ENCODE assay signal across 8 cellular contexts in genomic region chr19:48290923-48291700, GRCh38. TPM values are rescaled to one million over a fixed set of nuclear protein-coding genes. Genes with fewer than 3 reads are reported as not detected.
DNase-seq lines count a peak whose midpoint lies in the region; ATAC-seq and TF ChIP-seq lines count a peak whose summit lies in the region.

No MANE protein-coding gene starts in this region.

- H4K20me1 ChIP-seq in PC-3 (ENCODE audit: low read length) (no peaks in the 10 kb centered on the region), fibroblast of lung (ENCODE audit: control insufficient read depth, extremely low read depth, insufficient read depth, low read length) (no peaks in the 10 kb centered on the region)

- intact Hi-C loops in CD4-positive, alpha-beta T cell (cut with DNase I, micrococcal nuclease): loop anchor here (1.0 to 2.0 kb wide), 3 partner anchors 24 to 328 kb away; no protein-coding TSS in a partner anchor
- intact Hi-C loops in PC-3 (cut with micrococcal nuclease): loop anchor here (1.0 kb wide), 2 partner anchors 20 to 24 kb away; no protein-coding TSS in a partner anchor
- intact Hi-C loops in activated T-helper 1 cell treated with anti-CD3 and anti-CD28 coated beads, Interleukin-12 subunit alpha, Interleukin-12 subunit beta, Interleukin-2, Interleukin-4 antibody, amounts not matched to agents 30 ng/mL and 10 ng/mL and 1 ng/mL, durations not matched to agents 14 hours and 24 hours and 36 hours (cut with micrococcal nuclease): loop anchor here (1.0 kb wide), 2 partner anchors 20 to 24 kb away; no protein-coding TSS in a partner anchor

- no TSS peak for BruUV-seq in PC-3 (replicated peaks; lab: Mats Ljungman, UMichigan)

- peak overlapping the region; percentile 63 for H3K4me3 ChIP-seq in PC-3 (ENCODE audit: low read length)
- peak overlapping the region; percentile 31 to 60 (median 55) for H3K4me3 ChIP-seq in fibroblast of lung (replicated peaks in 1 of 4; ENCODE audit: control extremely low read depth in 1 of 4, insufficient read depth in 1 of 4, low read depth in 3 of 4, low read length in 4 of 4)

- DNase-seq in CD4-positive, alpha-beta T cell: peak; percentile 24 to 75 (median 50)
- DNase-seq in HT1080 (ENCODE audit: low read depth) (peak; percentile 73), PC-3 (peak; percentile 78), fibroblast of lung (ENCODE audit: low read depth in 2 of 2) (peak; percentile 78 to 84), myocyte (ENCODE audit: low read depth) (peak; percentile 79)
- peak; percentile 43 for DNase-seq in activated T-helper 1 cell treated with anti-CD3 and anti-CD28 coated beads, Interleukin-12 subunit alpha, Interleukin-12 subunit beta, Interleukin-2, Interleukin-4 antibody, amounts not matched to agents 30 ng/mL and 10 ng/mL and 1 ng/mL, durations not matched to agents 14 hours and 24 hours and 36 hours (ENCODE audit: low spot score)
- DNase-seq in stimulated activated naive B cell treated with anti-CD40 and anti-IgM and Interleukin-4, amounts not matched to agents 10 μg/mL and 1 μg/mL and 100 μg/mL, for 72 hours: peak; percentile 20

- no peaks in the 10 kb centered on the region for H3K79me2 ChIP-seq in PC-3 (ENCODE audit: low read length)
- no peaks in the 10 kb centered on the region for H3K79me2 ChIP-seq in fibroblast of lung (ENCODE audit: control insufficient read depth, insufficient read depth, low read length)

- peaks cover 5% of the 10 kb centered on the region for H3K4me1 ChIP-seq in PC-3 (ENCODE audit: insufficient read depth, low read length)
- peaks cover 3% of the 10 kb centered on the region for H3K4me1 ChIP-seq in fibroblast of lung (ENCODE audit: control insufficient read depth, extremely low read depth, insufficient read depth, low read length)

- H3K27ac Mint-ChIP-seq in CD4-positive, alpha-beta T cell: no peak overlapping the region
- H3K27ac Mint-ChIP-seq in activated T-helper 1 cell treated with anti-CD3 and anti-CD28 coated beads, Interleukin-12 subunit alpha, Interleukin-12 subunit beta, Interleukin-2, Interleukin-4 antibody, amounts not matched to agents 30 ng/mL and 10 ng/mL and 1 ng/mL, durations not matched to agents 14 hours and 24 hours and 36 hours: no peak overlapping the region
- H3K27ac Mint-ChIP-seq in stimulated activated naive B cell treated with anti-CD40 and anti-IgM and Interleukin-4, amounts not matched to agents 10 μg/mL and 1 μg/mL and 100 μg/mL, for 72 hours: peak overlapping the region; percentile 73

- peak; percentile 61 for ATAC-seq in CD4-positive, alpha-beta T cell (ENCODE audit: poor library complexity)
- ATAC-seq in PC-3: peak; percentile 75
- peak; percentile 77 to 84 for ATAC-seq in stimulated activated naive B cell treated with anti-CD40 and anti-IgM and Interleukin-4, amounts not matched to agents 10 μg/mL and 1 μg/mL and 100 μg/mL, for 72 hours (replicated peaks)
- no peak for ATAC-seq in HG03442 (IDR thresholded peaks at IDR 0.05; ENCODE audit: unreplicated experiment)

- H3K9me3 ChIP-seq in CD4-positive, alpha-beta T cell (ENCODE audit: control insufficient read depth, low read length): peaks cover 5% of the 10 kb centered on the region
- no peaks in the 10 kb centered on the region for H3K9me3 ChIP-seq in PC-3 (ENCODE audit: low read length)
- no peaks in the 10 kb centered on the region for H3K9me3 ChIP-seq in fibroblast of lung (ENCODE audit: control insufficient read depth, insufficient read depth, low read depth, low read length)

- H3K4me2 ChIP-seq in PC-3 (ENCODE audit: low read length) (peak overlapping the region; percentile 90), fibroblast of lung (ENCODE audit: extremely low read depth, insufficient read depth, low read length) (peak overlapping the region; percentile 95)

- no peaks in the 10 kb centered on the region for H3K36me3 Mint-ChIP-seq in CD4-positive, alpha-beta T cell (ENCODE audit: low read depth)
- H3K36me3 Mint-ChIP-seq in activated T-helper 1 cell treated with anti-CD3 and anti-CD28 coated beads, Interleukin-12 subunit alpha, Interleukin-12 subunit beta, Interleukin-2, Interleukin-4 antibody, amounts not matched to agents 30 ng/mL and 10 ng/mL and 1 ng/mL, durations not matched to agents 14 hours and 24 hours and 36 hours (ENCODE audit: low read depth): no peaks in the 10 kb centered on the region
- H3K36me3 Mint-ChIP-seq in stimulated activated naive B cell treated with anti-CD40 and anti-IgM and Interleukin-4, amounts not matched to agents 10 μg/mL and 1 μg/mL and 100 μg/mL, for 72 hours: peaks cover 6 to 8% of the 10 kb centered on the region in 2 donors

- H3K9me3 Mint-ChIP-seq in CD4-positive, alpha-beta T cell: peaks cover 4% of the 10 kb centered on the region
- no peaks in the 10 kb centered on the region for H3K9me3 Mint-ChIP-seq in activated T-helper 1 cell treated with anti-CD3 and anti-CD28 coated beads, Interleukin-12 subunit alpha, Interleukin-12 subunit beta, Interleukin-2, Interleukin-4 antibody, amounts not matched to agents 30 ng/mL and 10 ng/mL and 1 ng/mL, durations not matched to agents 14 hours and 24 hours and 36 hours
- H3K9me3 Mint-ChIP-seq in stimulated activated naive B cell treated with anti-CD40 and anti-IgM and Interleukin-4, amounts not matched to agents 10 μg/mL and 1 μg/mL and 100 μg/mL, for 72 hours: peaks cover 0 to 4% of the 10 kb centered on the region in 2 donors

- no peaks in the 10 kb centered on the region for H3F3A ChIP-seq in PC-3 (ENCODE audit: low read length, unreplicated experiment)

- H3K4me3 Mint-ChIP-seq in CD4-positive, alpha-beta T cell: peak overlapping the region; percentile 76
- H3K4me3 Mint-ChIP-seq in activated T-helper 1 cell treated with anti-CD3 and anti-CD28 coated beads, Interleukin-12 subunit alpha, Interleukin-12 subunit beta, Interleukin-2, Interleukin-4 antibody, amounts not matched to agents 30 ng/mL and 10 ng/mL and 1 ng/mL, durations not matched to agents 14 hours and 24 hours and 36 hours: peak overlapping the region; percentile 64
- H3K4me3 Mint-ChIP-seq in stimulated activated naive B cell treated with anti-CD40 and anti-IgM and Interleukin-4, amounts not matched to agents 10 μg/mL and 1 μg/mL and 100 μg/mL, for 72 hours: peak overlapping the region; percentile 80 to 84

- H2AFZ ChIP-seq in PC-3 (ENCODE audit: low read length) (peak overlapping the region; percentile 90), fibroblast of lung (ENCODE audit: low read length) (peak overlapping the region; percentile 53)

- H3K27me3 ChIP-seq in CD4-positive, alpha-beta T cell (ENCODE audit: control insufficient read depth, insufficient read depth, low read length): no peaks in the 10 kb centered on the region
- no peaks in the 10 kb centered on the region for H3K27me3 ChIP-seq in PC-3 (ENCODE audit: low read length)
- no peaks in the 10 kb centered on the region for H3K27me3 ChIP-seq in fibroblast of lung (ENCODE audit: control insufficient read depth, insufficient read depth, low read length)

- H3K9ac ChIP-seq in PC-3 (ENCODE audit: low read length) (no peak overlapping the region), fibroblast of lung (ENCODE audit: insufficient read depth, low read length) (peak overlapping the region; percentile 31)

- H3K27ac ChIP-seq in CD4-positive, alpha-beta T cell (ENCODE audit: low read depth, low read length): no peak overlapping the region
- H3K27ac ChIP-seq in PC-3 (ENCODE audit: low read length) (no peak overlapping the region), fibroblast of lung (ENCODE audit: insufficient read depth, low read length) (no peak overlapping the region)

- no peaks in the 10 kb centered on the region for H3K4me1 Mint-ChIP-seq in CD4-positive, alpha-beta T cell (ENCODE audit: low read depth)
- H3K4me1 Mint-ChIP-seq in activated T-helper 1 cell treated with anti-CD3 and anti-CD28 coated beads, Interleukin-12 subunit alpha, Interleukin-12 subunit beta, Interleukin-2, Interleukin-4 antibody, amounts not matched to agents 30 ng/mL and 10 ng/mL and 1 ng/mL, durations not matched to agents 14 hours and 24 hours and 36 hours (ENCODE audit: low read depth): peaks cover 7% of the 10 kb centered on the region
- H3K4me1 Mint-ChIP-seq in stimulated activated naive B cell treated with anti-CD40 and anti-IgM and Interleukin-4, amounts not matched to agents 10 μg/mL and 1 μg/mL and 100 μg/mL, for 72 hours: peaks cover 7 to 10% of the 10 kb centered on the region in 2 donors

- no peaks in the 10 kb centered on the region; the same call in 1 of the 2 replicates for H3K36me3 ChIP-seq in PC-3 (ENCODE audit: low read depth, low read length)
- H3K36me3 ChIP-seq in fibroblast of lung (ENCODE audit: control insufficient read depth, insufficient read depth, low read length): no peaks in the 10 kb centered on the region

- POLR2A ChIA-PET in CD4-positive, alpha-beta T cell (lab: Charles Lee): interaction anchor here (1.2 kb wide), 1 partner anchor 43 kb away, joined by 5 read pairs; no protein-coding TSS in a partner anchor
- POLR2A ChIA-PET in PC-3 (lab: Charles Lee; ENCODE audit: unreplicated experiment): no interaction called here

- H3K9me2 ChIP-seq in PC-3 (replicated peaks; ENCODE audit: low read length): no peaks in the 10 kb centered on the region

- H3K27me3 Mint-ChIP-seq in CD4-positive, alpha-beta T cell: peaks cover 12% of the 10 kb centered on the region
- peaks cover 12% of the 10 kb centered on the region for H3K27me3 Mint-ChIP-seq in activated T-helper 1 cell treated with anti-CD3 and anti-CD28 coated beads, Interleukin-12 subunit alpha, Interleukin-12 subunit beta, Interleukin-2, Interleukin-4 antibody, amounts not matched to agents 30 ng/mL and 10 ng/mL and 1 ng/mL, durations not matched to agents 14 hours and 24 hours and 36 hours (ENCODE audit: insufficient read depth)
- peaks cover 5 to 11% of the 10 kb centered on the region in 2 donors for H3K27me3 Mint-ChIP-seq in stimulated activated naive B cell treated with anti-CD40 and anti-IgM and Interleukin-4, amounts not matched to agents 10 μg/mL and 1 μg/mL and 100 μg/mL, for 72 hours

- CTCF ChIA-PET in CD4-positive, alpha-beta T cell (lab: Charles Lee): interaction anchor here (1.8 kb wide), 1 partner anchor 43 kb away, joined by 6 read pairs; no protein-coding TSS in a partner anchor
- CTCF ChIA-PET in PC-3 (lab: Charles Lee): interaction anchor here (0.6 kb wide), 1 partner anchor 22 kb away, joined by 3 read pairs; no protein-coding TSS in a partner anchor

- TF ChIP-seq CTCF in CD4-positive, alpha-beta T cell (IDR thresholded peaks at IDR 0.05): peak; percentile 99
- TF ChIP-seq CTCF in PC-3 (conservative IDR thresholded peaks at IDR 0.05; ENCODE audit: low read depth, low read length) (peak; percentile 86), fibroblast of lung (conservative IDR thresholded peaks at IDR 0.05 in 1 of 2, IDR thresholded peaks at IDR 0.05 in 1 of 2; ENCODE audit: low read depth in 1 of 2, low read length in 2 of 2) (peak; percentile 95 to 97)

RNA-seq across cellular contexts. Expression of gene ZNF114, which starts 21.2 kb away (rescaled TPM):
- not detected for total RNA-seq in CD4-positive, alpha-beta T cell
- total RNA-seq in HT1080 (2014; rRNA removed; shearing (Covaris generic)): 1.8 and 2.5 TPM in 2 replicates
- polyA plus RNA-seq in HT1080 (2015; cell fraction: cytosol; rRNA removed): 0.06 TPM in 1 of 2 replicates, not detected in the other
- not detected in 2 replicates for polyA plus RNA-seq in HT1080 (2015; cell fraction: nucleus; rRNA removed)
- total RNA-seq in PC-3 (2014; rRNA removed) (0.29 and 0.40 TPM in 2 replicates), fibroblast of lung (0.26 TPM in 1 of 2 replicates, not detected in the other), myocyte (not detected in 2 replicates)
- total RNA-seq in activated T-helper 1 cell treated with anti-CD3 and anti-CD28 coated beads, Interleukin-12 subunit alpha, Interleukin-12 subunit beta, Interleukin-2, Interleukin-4 antibody, amounts not matched to agents 30 ng/mL and 10 ng/mL and 1 ng/mL, durations not matched to agents 14 hours and 24 hours and 36 hours: 0.37 and 0.41 TPM in 2 replicates
- 0.05 and 0.49 TPM in 2 replicates for polyA plus RNA-seq in fibroblast of lung
- 0.17 TPM in 1 of 2 replicates, not detected in the other for polyA plus RNA-seq in fibroblast of lung (2012)
- not detected in 2 replicates for polyA minus RNA-seq in fibroblast of lung (ENCODE audit: low replicate concordance)
- polyA plus RNA-seq in myocyte (2012): not detected

RNA-seq across cellular contexts. Expression of gene EMP3, which starts 34.2 kb away (rescaled TPM):
- total RNA-seq in CD4-positive, alpha-beta T cell: 100 to 1,000 TPM; 185 to 201 TPM
- 379 and 513 TPM in 2 replicates for total RNA-seq in HT1080 (2014; rRNA removed; shearing (Covaris generic))
- polyA plus RNA-seq in HT1080 (2015; cell fraction: cytosol; rRNA removed): 179 and 219 TPM in 2 replicates
- polyA plus RNA-seq in HT1080 (2015; cell fraction: nucleus; rRNA removed): 113 and 124 TPM in 2 replicates
- 31.9 and 38.1 TPM in 2 replicates for total RNA-seq in PC-3 (2014; rRNA removed)
- total RNA-seq in activated T-helper 1 cell treated with anti-CD3 and anti-CD28 coated beads, Interleukin-12 subunit alpha, Interleukin-12 subunit beta, Interleukin-2, Interleukin-4 antibody, amounts not matched to agents 30 ng/mL and 10 ng/mL and 1 ng/mL, durations not matched to agents 14 hours and 24 hours and 36 hours: 249 and 253 TPM in 2 replicates
- 168 and 246 TPM in 2 replicates for total RNA-seq in fibroblast of lung
- polyA plus RNA-seq in fibroblast of lung: 303 and 488 TPM in 2 replicates
- polyA plus RNA-seq in fibroblast of lung (2012): 529 and 765 TPM in 2 replicates
- polyA minus RNA-seq in fibroblast of lung (ENCODE audit: low replicate concordance): 721 and 1,057 TPM in 2 replicates
- 261 and 322 TPM in 2 replicates for total RNA-seq in myocyte
- 427 TPM for polyA plus RNA-seq in myocyte (2012)

RNA-seq across cellular contexts. Expression of gene CARD8, which starts 35.4 kb away (rescaled TPM):
- total RNA-seq in CD4-positive, alpha-beta T cell: 10 to 100 TPM; 71.1 to 73.1 TPM
- 17.1 and 19.0 TPM in 2 replicates for total RNA-seq in HT1080 (2014; rRNA removed; shearing (Covaris generic))
- polyA plus RNA-seq in HT1080 (2015; cell fraction: cytosol; rRNA removed): 19.7 and 20.8 TPM in 2 replicates
- 44.8 and 52.5 TPM in 2 replicates for polyA plus RNA-seq in HT1080 (2015; cell fraction: nucleus; rRNA removed)
- total RNA-seq in PC-3 (2014; rRNA removed) (6.8 and 8.7 TPM in 2 replicates), fibroblast of lung (12.1 and 24.1 TPM in 2 replicates), myocyte (20.7 and 23.0 TPM in 2 replicates)
- total RNA-seq in activated T-helper 1 cell treated with anti-CD3 and anti-CD28 coated beads, Interleukin-12 subunit alpha, Interleukin-12 subunit beta, Interleukin-2, Interleukin-4 antibody, amounts not matched to agents 30 ng/mL and 10 ng/mL and 1 ng/mL, durations not matched to agents 14 hours and 24 hours and 36 hours: 117 and 130 TPM in 2 replicates
- 15.1 and 16.4 TPM in 2 replicates for polyA plus RNA-seq in fibroblast of lung
- 14.5 and 16.4 TPM in 2 replicates for polyA plus RNA-seq in fibroblast of lung (2012)
- 12.0 and 14.8 TPM in 2 replicates for polyA minus RNA-seq in fibroblast of lung (ENCODE audit: low replicate concordance)
- 13.4 TPM for polyA plus RNA-seq in myocyte (2012)

Comparison
In these comparisons a context has a peak if more than half of its experiments do, and no peak if none do; other contexts are left out.
1. DNase-seq: peak in every context shown above with its lines; median percentile 81 in fibroblast of lung; 79 in myocyte; 78 in PC-3; 73 in HT1080; 50 in CD4-positive, alpha-beta T cell; 43 in activated T-helper 1 cell treated with anti-CD3 and anti-CD28 coated beads, Interleukin-12 subunit alpha, Interleukin-12 subunit beta, Interleukin-2, Interleukin-4 antibody, amounts not matched to agents 30 ng/mL and 10 ng/mL and 1 ng/mL, durations not matched to agents 14 hours and 24 hours and 36 hours; 20 in stimulated activated naive B cell treated with anti-CD40 and anti-IgM and Interleukin-4, amounts not matched to agents 10 μg/mL and 1 μg/mL and 100 μg/mL, for 72 hours.